ENCODE assay signal across 8 cellular contexts in genomic region chr7:157336383-157337315, GRCh38. TPM values are rescaled to one million over a fixed set of nuclear protein-coding genes. Genes with fewer than 3 reads are reported as not detected.
DNase-seq lines count a peak whose midpoint lies in the region; ATAC-seq and TF ChIP-seq lines count a peak whose summit lies in the region.

Gene DNAJB6, plus strand, starts transcription at chr7:157337004. Its CDS starts 21,569 bp downstream, at chr7:157358573.

- no peaks in the 10 kb centered on the region for H3K9me3 ChIP-seq in prostate gland

- intact Hi-C loops in left ventricle myocardium superior (cut with micrococcal nuclease) = no loop called here
- intact Hi-C loops in prostate gland (cut with DNase I) = no loop called here

- H3K27me3 ChIP-seq in prostate gland (replicated peaks; ENCODE audit: insufficient read depth) = no peaks in the 10 kb centered on the region

- peak in 2 of 4 experiments; percentile 8 to 34 for TF ChIP-seq CTCF in prostate gland (IDR thresholded peaks at IDR 0.05)

- H3K4me3 ChIP-seq in prostate gland = peak within 1 kb of the TSS; percentile 91 to 96

- H3K27ac ChIP-seq in angular gyrus (ENCODE audit: low read depth, low read length) (peak within 1 kb of the TSS; percentile 100), prostate gland (peak within 1 kb of the TSS; percentile 94 to 99)

- no peaks in the 10 kb centered on the region for H3K36me3 ChIP-seq in prostate gland

- under 1% methylated on average over 88 of the region's 114 CpGs for WGBS in prostate gland

- H3K4me1 ChIP-seq in prostate gland (replicated peaks) = no peaks in the 10 kb centered on the region

- DNase-seq in NCI-H1694 treated with DMSO at 0.1 percent for 48 hours (lab: John Stamatoyannopoulos, UW) = peak; percentile 88
- DNase-seq in T-helper 2 cell = peak; percentile 90 to 96 (median 94)
- DNase-seq in left ventricle myocardium superior = peak; percentile 96
- peak; percentile 91 for DNase-seq in prostate gland (ENCODE audit: low spot score)
- peak; percentile 95 for DNase-seq in ureter (ENCODE audit: low spot score)

- peak; percentile 45 for ATAC-seq in GM18499 (IDR thresholded peaks at IDR 0.05; ENCODE audit: insufficient read depth, unreplicated experiment)
- peak; percentile 71 for ATAC-seq in HG02885 (IDR thresholded peaks at IDR 0.05; ENCODE audit: poor library complexity, unreplicated experiment)
- ATAC-seq in left ventricle myocardium superior = peak; percentile 87

- peak; percentile 99 for TF ChIP-seq POLR2A in prostate gland (IDR thresholded peaks at IDR 0.05)

RNA-seq across cellular contexts. Expression of gene DNAJB6, which starts in this region (rescaled TPM):
- total RNA-seq in left ventricle myocardium superior (193 TPM), prostate gland (100 to 1,000 TPM in 1 of 2 donors, 10 to 100 TPM in 1; 68.3 to 199 TPM), ureter (103 TPM)

Comparison
In these comparisons a context has a peak if more than half of its experiments do, and no peak if none do; other contexts are left out.
1. Peak in every context shown above with its lines: DNase-seq, ATAC-seq, H3K4me3 ChIP-seq and H3K27ac ChIP-seq.